In the genomic region with DNA sequence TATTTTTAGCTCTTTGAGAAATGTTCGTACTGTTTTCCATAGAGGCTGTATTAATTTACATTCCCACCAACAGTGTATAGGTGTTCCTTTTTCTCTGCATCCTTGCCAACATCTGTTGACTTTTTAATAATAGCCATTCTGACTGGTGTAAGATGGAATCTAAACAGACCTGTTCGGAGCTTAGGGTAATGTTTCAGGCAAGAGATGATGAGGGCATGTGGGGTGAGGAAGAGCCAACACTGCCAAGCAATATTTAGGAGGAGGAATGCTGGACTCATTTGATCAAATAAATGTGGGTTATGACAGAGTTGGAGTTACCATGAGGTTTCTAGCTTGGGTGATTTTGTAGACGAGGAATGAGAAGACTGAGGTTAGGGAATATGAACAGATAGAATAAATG, we compare ENCODE assay signal across 14 cellular contexts.
DNase-seq lines count a peak whose midpoint lies in the region; TF ChIP-seq lines count a peak whose summit lies in the region.
"Had no signal": no experiment of that assay in that cellular context is flagged by ENCODE, and none has a peak within 500 bp of the region (broad histone marks: within the 10 kb centered on the region; RNA-seq: fewer than 3 reads in every experiment).

No MANE protein-coding gene starts in this region.

- WGBS in trophoblast cell (ENCODE audit: extremely low coverage, insufficient coverage, insufficient read length), result no CpG with 5 or more reads among the region's 3 CpGs

- no peaks in the 10 kb centered on the region for H3K36me3 ChIP-seq in trophoblast cell (ENCODE audit: control insufficient read depth in 1 of 2, insufficient read depth in 2 of 2, low read length in 2 of 2)

- H3K27ac ChIP-seq in epithelial cell of prostate (no peak overlapping the region), trophoblast cell (ENCODE audit: low read depth, low read length) (no peak overlapping the region)
- H3K27ac ChIP-seq: BLaER1 had no signal

- H3K9me3 Mint-ChIP-seq in activated naive CD4-positive, alpha-beta T cell treated with anti-CD3 and anti-CD28 coated beads, Interleukin-2, amount 10 ng/mL, durations not matched to agents 7 days and 5 days, result no peaks in the 10 kb centered on the region
- no peaks in the 10 kb centered on the region for H3K9me3 Mint-ChIP-seq in activated naive CD4-positive, alpha-beta T cell treated with anti-CD3 and anti-CD28 coated beads for 36 hours
- no peaks in the 10 kb centered on the region for H3K9me3 Mint-ChIP-seq in endothelial cell (ENCODE audit: unreplicated experiment)
- peaks cover 0 to 8% (median 2%) of the 10 kb centered on the region in 7 donors for H3K9me3 Mint-ChIP-seq in CD14-positive monocyte
- H3K9me3 Mint-ChIP-seq: CD8-positive, alpha-beta T cell had no signal

- H3K18ac ChIP-seq in trophoblast cell (ENCODE audit: low read length), result no peak overlapping the region

- no peak overlapping the region for H2AK5ac ChIP-seq in trophoblast cell (ENCODE audit: low read length)

- no peak overlapping the region for H3K23ac ChIP-seq in trophoblast cell (ENCODE audit: low read length)

- H3K4me2 ChIP-seq in trophoblast cell (ENCODE audit: low read length), result no peak overlapping the region
- H3K4me2 ChIP-seq: BLaER1 had no signal

- H2BK5ac ChIP-seq in trophoblast cell (ENCODE audit: low read depth, low read length, poor library complexity), result no peak overlapping the region

- H3K4me3 Mint-ChIP-seq in activated naive CD4-positive, alpha-beta T cell treated with anti-CD3 and anti-CD28 coated beads, Interleukin-2, amount 10 ng/mL, durations not matched to agents 7 days and 5 days, result no peak overlapping the region
- no peak overlapping the region for H3K4me3 Mint-ChIP-seq in activated naive CD4-positive, alpha-beta T cell treated with anti-CD3 and anti-CD28 coated beads for 36 hours
- H3K4me3 Mint-ChIP-seq in endothelial cell (ENCODE audit: unreplicated experiment) (no peak overlapping the region), CD14-positive monocyte (no peak overlapping the region)
- H3K4me3 Mint-ChIP-seq: CD8-positive, alpha-beta T cell; H9 had no signal

- no peaks in the 10 kb centered on the region for H3K27me3 Mint-ChIP-seq in activated naive CD4-positive, alpha-beta T cell treated with anti-CD3 and anti-CD28 coated beads, Interleukin-2, amount 10 ng/mL, durations not matched to agents 7 days and 5 days
- H3K27me3 Mint-ChIP-seq in activated naive CD4-positive, alpha-beta T cell treated with anti-CD3 and anti-CD28 coated beads for 36 hours (ENCODE audit: low read depth), result no peaks in the 10 kb centered on the region
- H3K27me3 Mint-ChIP-seq in endothelial cell (ENCODE audit: unreplicated experiment), result no peaks in the 10 kb centered on the region
- H3K27me3 Mint-ChIP-seq in CD14-positive monocyte (ENCODE audit: low read depth in 3 of 3), result no peaks in the 10 kb centered on the region

- H3K4me1 ChIP-seq in trophoblast cell (ENCODE audit: control insufficient read depth in 1 of 2, insufficient read depth in 2 of 2, low read length in 2 of 2), result no peaks in the 10 kb centered on the region
- H3K4me1 ChIP-seq: BLaER1 had no signal

- H4K12ac ChIP-seq in trophoblast cell (ENCODE audit: low read depth, low read length), result no peak overlapping the region

- H3K27ac Mint-ChIP-seq in activated naive CD4-positive, alpha-beta T cell treated with anti-CD3 and anti-CD28 coated beads, Interleukin-2, amount 10 ng/mL, durations not matched to agents 7 days and 5 days, result peak overlapping the region; percentile 5
- no peak overlapping the region for H3K27ac Mint-ChIP-seq in activated naive CD4-positive, alpha-beta T cell treated with anti-CD3 and anti-CD28 coated beads for 36 hours
- H3K27ac Mint-ChIP-seq in endothelial cell (ENCODE audit: unreplicated experiment) (no peak overlapping the region), CD14-positive monocyte (peak overlapping the region in 2 of 7 donors; percentile 32 to 67)
- H3K27ac Mint-ChIP-seq: CD8-positive, alpha-beta T cell; H9 had no signal

- TF ChIP-seq CTCF in endothelial cell (IDR thresholded peaks at IDR 0.05; ENCODE audit: unreplicated experiment) (no peak), GM20000 (IDR thresholded peaks at IDR 0.05; ENCODE audit: extremely low read depth, missing control alignments) (no peak), CD14-positive monocyte (IDR thresholded peaks at IDR 0.05) (no peak)

- no peak overlapping the region for H3K14ac ChIP-seq in trophoblast cell (ENCODE audit: low read length)

- DNase-seq in activated naive CD4-positive, alpha-beta T cell treated with anti-CD3 and anti-CD28 coated beads, Interleukin-2, amount 10 ng/mL, durations not matched to agents 7 days and 5 days, result no peak
- no peak for DNase-seq in activated naive CD4-positive, alpha-beta T cell treated with anti-CD3 and anti-CD28 coated beads for 36 hours
- DNase-seq in epithelial cell of prostate (ENCODE audit: low read depth, low spot score) (peak; percentile 33), trophoblast cell (peak; percentile 55 to 83), endothelial cell (ENCODE audit: low spot score) (no peak), GM20000 (ENCODE audit: low spot score) (no peak), CD14-positive monocyte (ENCODE audit: low spot score) (no peak)
- DNase-seq: 8988T; Calu3; CD8-positive, alpha-beta T cell; DMS79 treated with DMSO at 0.1 percent for 48 hours; GF-D8; H9 had no signal

- no peak overlapping the region for H2AFZ ChIP-seq in trophoblast cell (ENCODE audit: insufficient read depth, low read length, poor library complexity)

- H3K4me1 Mint-ChIP-seq in activated naive CD4-positive, alpha-beta T cell treated with anti-CD3 and anti-CD28 coated beads, Interleukin-2, amount 10 ng/mL, durations not matched to agents 7 days and 5 days, result peaks cover 9% of the 10 kb centered on the region
- peaks cover 15% of the 10 kb centered on the region for H3K4me1 Mint-ChIP-seq in activated naive CD4-positive, alpha-beta T cell treated with anti-CD3 and anti-CD28 coated beads for 36 hours (ENCODE audit: low read depth)
- H3K4me1 Mint-ChIP-seq in endothelial cell (ENCODE audit: unreplicated experiment), result peaks cover 9% of the 10 kb centered on the region
- H3K4me1 Mint-ChIP-seq in CD14-positive monocyte, result no peaks in the 10 kb centered on the region

- H3K4me3 ChIP-seq in trophoblast cell (ENCODE audit: low read depth, low read length), result no peak overlapping the region
- H3K4me3 ChIP-seq: BLaER1 had no signal

- no peaks in the 10 kb centered on the region for H3K79me1 ChIP-seq in trophoblast cell (ENCODE audit: low read length)

- H3K79me2 ChIP-seq in trophoblast cell (ENCODE audit: control insufficient read depth, insufficient read depth, low read length, poor library complexity), result no peaks in the 10 kb centered on the region

- H2BK120ac ChIP-seq in trophoblast cell (ENCODE audit: insufficient read depth, low read length, poor library complexity), result no peak overlapping the region

- no peak overlapping the region for H3K4ac ChIP-seq in trophoblast cell (ENCODE audit: low read depth, low read length)

- H3K27me3 ChIP-seq in trophoblast cell (ENCODE audit: insufficient read depth, low read length), result no peaks in the 10 kb centered on the region
- H3K27me3 ChIP-seq: BLaER1 had no signal

- no peak overlapping the region for H3K9ac ChIP-seq in trophoblast cell (ENCODE audit: low read length)
- H3K9ac ChIP-seq: BLaER1 had no signal

- intact Hi-C loops in activated naive CD4-positive, alpha-beta T cell treated with anti-CD3 and anti-CD28 coated beads for 36 hours (cut with micrococcal nuclease), result loop anchor here (10.0 kb wide), 1 partner anchor 824 kb away; no protein-coding TSS in a partner anchor
- intact Hi-C loops in CD14-positive monocyte (cut with micrococcal nuclease), result loop anchor here in 1 of 2 donors (10.0 kb wide), 1 partner anchor 1464 kb away; no protein-coding TSS in a partner anchor

- H4K8ac ChIP-seq in trophoblast cell (ENCODE audit: low read depth, low read length), result no peak overlapping the region

- no peak overlapping the region for H4K91ac ChIP-seq in trophoblast cell (ENCODE audit: low read depth, low read length)

- H2BK12ac ChIP-seq in trophoblast cell (ENCODE audit: low read length), result no peak overlapping the region

- H3K9me3 ChIP-seq in trophoblast cell (ENCODE audit: insufficient read depth, low read depth, low read length), result no peaks in the 10 kb centered on the region
- H3K9me3 ChIP-seq: BLaER1 had no signal

- peaks cover 37% of the 10 kb centered on the region for H3K36me3 Mint-ChIP-seq in activated naive CD4-positive, alpha-beta T cell treated with anti-CD3 and anti-CD28 coated beads, Interleukin-2, amount 10 ng/mL, durations not matched to agents 7 days and 5 days
- H3K36me3 Mint-ChIP-seq in activated naive CD4-positive, alpha-beta T cell treated with anti-CD3 and anti-CD28 coated beads for 36 hours (ENCODE audit: low read depth), result peaks cover 14% of the 10 kb centered on the region
- H3K36me3 Mint-ChIP-seq in endothelial cell (ENCODE audit: low read depth, unreplicated experiment) (no peaks in the 10 kb centered on the region), CD14-positive monocyte (no peaks in the 10 kb centered on the region)

- CTCF ChIA-PET in activated naive CD4-positive, alpha-beta T cell treated with anti-CD3 and anti-CD28 coated beads, Interleukin-2, amount 10 ng/mL, durations not matched to agents 7 days and 5 days (lab: Charles Lee), result no interaction called here
- CTCF ChIA-PET in activated naive CD4-positive, alpha-beta T cell treated with anti-CD3 and anti-CD28 coated beads for 36 hours (lab: Charles Lee), result interaction anchor here (1.1 kb wide), 1 partner anchor 12 kb away, joined by 3 read pairs; no protein-coding TSS in a partner anchor

Comparison
In these comparisons a context has a peak if more than half of its experiments do, and no peak if none do; other contexts are left out.
1. DNase-seq: peak in epithelial cell of prostate (single experiment) and trophoblast cell (2 of 2); none in activated naive CD4-positive, alpha-beta T cell treated with anti-CD3 and anti-CD28 coated beads, Interleukin-2, amount 10 ng/mL, durations not matched to agents 7 days and 5 days (single experiment), activated naive CD4-positive, alpha-beta T cell treated with anti-CD3 and anti-CD28 coated beads for 36 hours (single experiment), endothelial cell (single experiment), GM20000 (single experiment) and CD14-positive monocyte (single experiment).